ENCODE assay signal across 22 cellular contexts in genomic region chr12:12194206-12194605, GRCh38.
DNase-seq lines count a peak whose midpoint lies in the region; ATAC-seq and TF ChIP-seq lines count a peak whose summit lies in the region.
"Had no signal": no experiment of that assay in that cellular context is flagged by ENCODE, and none has a peak within 500 bp of the region (broad histone marks: within the 10 kb centered on the region; RNA-seq: fewer than 3 reads in every experiment).

No MANE protein-coding gene starts in this region.

- H3K4me3 ChIP-seq in PC-3 (ENCODE audit: low read length) (no peak overlapping the region), choroid plexus epithelial cell (ENCODE audit: low read depth, low read length) (no peak overlapping the region), osteoblast (ENCODE audit: insufficient read depth, low read length) (no peak overlapping the region), testis (no peak overlapping the region), Karpas-422 (ENCODE audit: low read length) (no peak overlapping the region)
- H3K4me3 ChIP-seq: cardiac muscle cell, dorsolateral prefrontal cortex, heart left ventricle had no signal

- TF ChIP-seq CTCF in PC-3 (conservative IDR thresholded peaks at IDR 0.05; ENCODE audit: low read depth, low read length) = no peak
- no peak for TF ChIP-seq CTCF in choroid plexus epithelial cell (conservative IDR thresholded peaks at IDR 0.05; ENCODE audit: low read depth, low read length)
- TF ChIP-seq CTCF in osteoblast (IDR thresholded peaks at IDR 0.05; ENCODE audit: extremely low read depth, low read depth, low read length) = no peak
- no peak for TF ChIP-seq CTCF in testis (IDR thresholded peaks at IDR 0.05)

- H3K4me1 ChIP-seq in PC-3 (ENCODE audit: insufficient read depth, low read length) (peaks cover 15% of the 10 kb centered on the region), osteoblast (ENCODE audit: insufficient read depth, low read length) (peaks cover 8% of the 10 kb centered on the region), testis (no peaks in the 10 kb centered on the region), Karpas-422 (ENCODE audit: low read length) (no peaks in the 10 kb centered on the region)

- peaks cover 18% of the 10 kb centered on the region for H3K79me2 ChIP-seq in PC-3 (ENCODE audit: low read length)
- H3K79me2 ChIP-seq in osteoblast (ENCODE audit: insufficient read depth, low read length) = peaks cover 26% of the 10 kb centered on the region
- H3K79me2 ChIP-seq in Karpas-422 (ENCODE audit: low read length) = no peaks in the 10 kb centered on the region

- no TSS peak for BruUV-seq in PC-3 (replicated peaks; lab: Mats Ljungman, UMichigan)

- H3K27me3 ChIP-seq in PC-3 (ENCODE audit: low read length) (no peaks in the 10 kb centered on the region), osteoblast (ENCODE audit: insufficient read depth, low read length) (no peaks in the 10 kb centered on the region), testis (no peaks in the 10 kb centered on the region), Karpas-422 (ENCODE audit: low read length) (no peaks in the 10 kb centered on the region)
- H3K27me3 ChIP-seq: cardiac muscle cell, dorsolateral prefrontal cortex, heart left ventricle had no signal

- H3K9ac ChIP-seq in PC-3 (ENCODE audit: low read length) = no peak overlapping the region
- H3K9ac ChIP-seq in Karpas-422 (ENCODE audit: low read length) = no peak overlapping the region

- peak; percentile 56 for DNase-seq in ELR (ENCODE audit: low read depth)
- peak; percentile 64 for DNase-seq in PC-3
- peak; percentile 40 for DNase-seq in choroid plexus epithelial cell (ENCODE audit: low read depth)
- DNase-seq in osteoblast (ENCODE audit: insufficient read length, low spot score, missing footprints) = peak; percentile 63
- no peak for DNase-seq in testis
- no peak for DNase-seq in NCI-H1092 (lab: John Stamatoyannopoulos, UW)
- DNase-seq in Karpas-422 = no peak
- no peak for DNase-seq in GOT3 (lab: John Stamatoyannopoulos, UW)
- DNase-seq: activated CD8-positive, alpha-beta T cell treated with anti-CD3 and anti-CD28 coated beads, Interleukin-2, amount 10 ng/mL, durations not matched to agents 7 days and 5 days; activated T-cell treated with anti-CD3 and anti-CD28 coated beads, Interleukin-2, amount 50 U/mL, for 72 hours; DMS 273 treated with DMSO at 0.1 percent for 48 hours; dorsolateral prefrontal cortex; heart left ventricle; mesendoderm; MV-4-11; NCI-H2029; NCI-H446; NK-92 treated with Interleukin-12 subunit alpha and Interleukin-12 subunit beta, amount 100 ng/mL, for 24 hours; T-helper 2 cell had no signal

- H4K20me1 ChIP-seq in PC-3 (ENCODE audit: low read length) (peaks cover 7% of the 10 kb centered on the region; the same call in 1 of the 2 replicates), osteoblast (ENCODE audit: insufficient read depth, low read length) (peaks cover 14% of the 10 kb centered on the region), Karpas-422 (ENCODE audit: insufficient read depth, low read depth, low read length) (peaks cover 19% of the 10 kb centered on the region)

- H3K9me3 ChIP-seq in PC-3 (ENCODE audit: low read length) = no peaks in the 10 kb centered on the region
- no peaks in the 10 kb centered on the region for H3K9me3 ChIP-seq in osteoblast (ENCODE audit: low read depth, low read length)
- no peaks in the 10 kb centered on the region for H3K9me3 ChIP-seq in testis
- H3K9me3 ChIP-seq in Karpas-422 (ENCODE audit: low read length) = no peaks in the 10 kb centered on the region

- CTCF ChIA-PET in PC-3 (lab: Charles Lee) = no interaction called here

- peak; percentile 92 for ATAC-seq in PC-3
- ATAC-seq: activated CD8-positive, alpha-beta T cell treated with anti-CD3 and anti-CD28 coated beads, Interleukin-2, amount 10 ng/mL, durations not matched to agents 7 days and 5 days; activated T-cell treated with anti-CD3 and anti-CD28 coated beads, Interleukin-2, amount 50 U/mL, for 72 hours; esophagus mucosa; heart left ventricle; Right ventricle myocardium inferior had no signal

- H3K9me2 ChIP-seq in PC-3 (replicated peaks; ENCODE audit: low read length) = no peaks in the 10 kb centered on the region
- no peaks in the 10 kb centered on the region; the same call in 1 of the 2 replicates for H3K9me2 ChIP-seq in Karpas-422 (replicated peaks; ENCODE audit: insufficient read depth, low read length)

- H3K36me3 ChIP-seq in PC-3 (ENCODE audit: low read depth, low read length) (no peaks in the 10 kb centered on the region), osteoblast (ENCODE audit: insufficient read depth, low read length) (no peaks in the 10 kb centered on the region), testis (ENCODE audit: low read depth, missing control alignments) (no peaks in the 10 kb centered on the region), Karpas-422 (ENCODE audit: insufficient read depth, low read length) (no peaks in the 10 kb centered on the region)
- H3K36me3 ChIP-seq: cardiac muscle cell had no signal

- intact Hi-C loops in PC-3 (cut with micrococcal nuclease) (no loop called here), testis (cut with DNase I; ENCODE audit: low total_unique reads) (no loop called here)

- POLR2A ChIA-PET in PC-3 (lab: Charles Lee; ENCODE audit: unreplicated experiment) = no interaction called here

- H2AFZ ChIP-seq in PC-3 (ENCODE audit: low read length) (no peak overlapping the region), osteoblast (ENCODE audit: low read length) (no peak overlapping the region), Karpas-422 (ENCODE audit: low read length) (no peak overlapping the region)

- WGBS in testis, 2 donors = 90 to 96% methylated on average over 2 of the region's 2 CpGs

- no peaks in the 10 kb centered on the region for H3F3A ChIP-seq in PC-3 (ENCODE audit: low read length, unreplicated experiment)

- H3K4me2 ChIP-seq in PC-3 (ENCODE audit: low read length) (peak overlapping the region; percentile 22; the same call in 1 of the 2 replicates), osteoblast (ENCODE audit: insufficient read depth, low read length) (no peak overlapping the region), Karpas-422 (ENCODE audit: low read depth, low read length, poor library complexity, severe bottlenecking) (no peak overlapping the region)

- no peak overlapping the region for H3K27ac ChIP-seq in PC-3 (ENCODE audit: low read length)
- H3K27ac ChIP-seq in osteoblast (ENCODE audit: low read depth, low read length) = no peak overlapping the region
- no peak overlapping the region for H3K27ac ChIP-seq in testis
- no peak overlapping the region for H3K27ac ChIP-seq in Karpas-422 (ENCODE audit: low read length)
- H3K27ac ChIP-seq: cardiac muscle cell, dorsolateral prefrontal cortex, heart left ventricle had no signal

- TF ChIP-seq POLR2A in testis (IDR thresholded peaks at IDR 0.05) = no peak

Comparison
In these comparisons a context has a peak if more than half of its experiments do, and no peak if none do; other contexts are left out.
1. DNase-seq: peak in ELR (single experiment), PC-3 (single experiment), choroid plexus epithelial cell (single experiment) and osteoblast (single experiment); none in testis (single experiment), NCI-H1092 (single experiment), Karpas-422 (single experiment) and GOT3 (single experiment).